Comparison of ENCODE assay signal across 8 cellular contexts in the genomic region with DNA sequence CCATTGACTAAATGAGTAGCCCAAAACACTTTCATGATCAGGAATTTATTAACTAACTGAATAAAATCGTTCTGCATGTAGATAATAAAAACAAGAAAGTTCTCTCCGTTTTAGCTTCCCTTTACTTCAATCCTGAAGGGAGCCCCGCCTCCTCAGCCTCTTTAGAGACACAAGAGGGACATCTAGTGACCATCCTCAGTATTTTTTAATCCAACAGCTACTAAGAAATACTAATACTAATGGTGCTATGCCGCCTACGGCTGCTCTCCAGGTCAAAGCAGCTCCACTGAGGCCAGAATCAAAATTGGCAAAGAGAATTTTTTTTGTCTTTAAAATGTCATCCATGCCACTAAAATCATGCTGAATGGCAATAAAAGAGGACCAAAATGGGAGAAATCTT. TPM values are rescaled to one million over a fixed set of nuclear protein-coding genes. Genes with fewer than 3 reads are reported as not detected.
A peak's percentile ranks its signal among the peaks of the same experiment; 100 is the strongest.
DNase-seq lines count a peak whose midpoint lies in the region; ATAC-seq and TF ChIP-seq lines count a peak whose summit lies in the region.

No MANE protein-coding gene starts in this region.

- H3K27me3 Mint-ChIP-seq in activated CD4-positive, alpha-beta T cell treated with anti-CD3 and anti-CD28 coated beads, Interleukin-2, amount 10 ng/mL, durations not matched to agents 24 days and 14 days, result peaks cover 32% of the 10 kb centered on the region

- H3K4me3 ChIP-seq in esophagus squamous epithelium, result no peak overlapping the region

- peak; percentile 56 for DNase-seq in activated CD4-positive, alpha-beta T cell treated with anti-CD3 and anti-CD28 coated beads, Interleukin-2, amount 10 ng/mL, durations not matched to agents 24 days and 14 days
- no peak for DNase-seq in activated CD4-positive, alpha-beta T cell treated with anti-CD3 and anti-CD28 coated beads for 1 hour
- DNase-seq in LHCN-M2 (ENCODE audit: low read depth), result peak; percentile 14
- DNase-seq in SK-N-DZ (ENCODE audit: low spot score), result peak; percentile 41
- DNase-seq in esophagus squamous epithelium (lab: John Stamatoyannopoulos, UW), result no peak
- DNase-seq in occipital lobe (lab: John Stamatoyannopoulos, UW), result peak; percentile 4
- DNase-seq in T-helper 9 cell, result no peak

- 1 to 2% methylated on average over 5 of the region's 5 CpGs for WGBS in esophagus squamous epithelium, 2 donors

- peaks cover 0 to 45% (median 12%) of the 10 kb centered on the region in 4 donors for H3K27me3 ChIP-seq in esophagus squamous epithelium

- no peak overlapping the region for H3K4me3 Mint-ChIP-seq in activated CD4-positive, alpha-beta T cell treated with anti-CD3 and anti-CD28 coated beads, Interleukin-2, amount 10 ng/mL, durations not matched to agents 24 days and 14 days

- TF ChIP-seq POLR2A in esophagus squamous epithelium (IDR thresholded peaks at IDR 0.05), result no peak

- peaks cover 4% of the 10 kb centered on the region for H3K36me3 Mint-ChIP-seq in activated CD4-positive, alpha-beta T cell treated with anti-CD3 and anti-CD28 coated beads, Interleukin-2, amount 10 ng/mL, durations not matched to agents 24 days and 14 days (ENCODE audit: low read depth)

- H3K36me3 ChIP-seq in esophagus squamous epithelium, result no peaks in the 10 kb centered on the region

- H3K4me1 ChIP-seq in esophagus squamous epithelium, result peaks cover 0 to 32% (median 4%) of the 10 kb centered on the region in 3 donors

- intact Hi-C loops in activated CD4-positive, alpha-beta T cell treated with anti-CD3 and anti-CD28 coated beads, Interleukin-2, amount 10 ng/mL, durations not matched to agents 24 days and 14 days (cut with micrococcal nuclease), result no loop called here
- intact Hi-C loops in esophagus squamous epithelium (cut with DNase I), result no loop called here

- peaks cover 2% of the 10 kb centered on the region for H3K4me1 Mint-ChIP-seq in activated CD4-positive, alpha-beta T cell treated with anti-CD3 and anti-CD28 coated beads, Interleukin-2, amount 10 ng/mL, durations not matched to agents 24 days and 14 days

- peak; percentile 74 for ATAC-seq in GM21717 (IDR thresholded peaks at IDR 0.05; ENCODE audit: unreplicated experiment)

- H3K27ac ChIP-seq in esophagus squamous epithelium, result no peak overlapping the region

- peaks cover 0 to 9% (median 0%) of the 10 kb centered on the region in 3 donors for H3K9me3 ChIP-seq in esophagus squamous epithelium

- H3K9me3 Mint-ChIP-seq in activated CD4-positive, alpha-beta T cell treated with anti-CD3 and anti-CD28 coated beads, Interleukin-2, amount 10 ng/mL, durations not matched to agents 24 days and 14 days, result no peaks in the 10 kb centered on the region

- TF ChIP-seq CTCF in esophagus squamous epithelium (IDR thresholded peaks at IDR 0.05), result peak in 5 of 6 experiments; percentile 20 to 52 (median 39)

- peak overlapping the region; percentile 29 for H3K27ac Mint-ChIP-seq in activated CD4-positive, alpha-beta T cell treated with anti-CD3 and anti-CD28 coated beads, Interleukin-2, amount 10 ng/mL, durations not matched to agents 24 days and 14 days

RNA-seq across cellular contexts. Expression of a gene that starts 3.2 kb away (rescaled TPM):
- not detected in 2 replicates for total RNA-seq in activated CD4-positive, alpha-beta T cell treated with anti-CD3 and anti-CD28 coated beads, Interleukin-2, amount 10 ng/mL, durations not matched to agents 24 days and 14 days
- not detected in 2 replicates for total RNA-seq in LHCN-M2 (2014; rRNA removed)
- polyA plus RNA-seq in LHCN-M2 (2012), result not detected
- 0.02 TPM in 1 of 2 replicates, not detected in the other for polyA plus RNA-seq in SK-N-DZ (2014; cell fraction: cytosol; rRNA removed)
- polyA plus RNA-seq in SK-N-DZ (2014; cell fraction: nucleus; rRNA removed), result not detected in 2 replicates
- under 1 TPM; 0.08 to 0.76 (median 0.41) TPM for total RNA-seq in esophagus squamous epithelium
- total RNA-seq in occipital lobe, result 25.7 TPM

Comparison
In these comparisons a context has a peak if more than half of its experiments do, and no peak if none do; other contexts are left out.
1. DNase-seq: peak in activated CD4-positive, alpha-beta T cell treated with anti-CD3 and anti-CD28 coated beads, Interleukin-2, amount 10 ng/mL, durations not matched to agents 24 days and 14 days (single experiment), LHCN-M2 (single experiment), SK-N-DZ (single experiment) and occipital lobe (single experiment); none in activated CD4-positive, alpha-beta T cell treated with anti-CD3 and anti-CD28 coated beads for 1 hour (single experiment), esophagus squamous epithelium (single experiment) and T-helper 9 cell (single experiment).
2. RNA of a gene that starts 3.2 kb away (total RNA-seq): 25.7 TPM in occipital lobe (single experiment); 0.08 to 0.76 TPM in esophagus squamous epithelium, not detected in activated CD4-positive, alpha-beta T cell treated with anti-CD3 and anti-CD28 coated beads, Interleukin-2, amount 10 ng/mL, durations not matched to agents 24 days and 14 days and not detected in LHCN-M2; every median in the first group is over 10 times any median in the second.